In genomic region chr22:17057959-17058814, GRCh38 we compare ENCODE assay signal across 9 cellular contexts. TPM values are rescaled to one million over a fixed set of nuclear protein-coding genes. Genes with fewer than 3 reads are reported as not detected.
A peak's percentile ranks its signal among the peaks of the same experiment; 100 is the strongest.
DNase-seq lines count a peak whose midpoint lies in the region; ATAC-seq, FAIRE-seq and TF ChIP-seq lines count a peak whose summit lies in the region.
"Had no signal": no experiment of that assay in that cellular context is flagged by ENCODE, and none has a peak within 500 bp of the region (broad histone marks: within the 10 kb centered on the region; RNA-seq: fewer than 3 reads in every experiment).

No MANE protein-coding gene starts in this region.

- peak; percentile 84 for FAIRE-seq in GM18507 (lab: Jason Lieb, UNC)

- H3K27ac ChIP-seq in coronary artery, result no peak overlapping the region
- H3K27ac ChIP-seq: skin epidermis had no signal

- DNase-seq in AG08395 (ENCODE audit: low spot score) (peak; percentile 90), GM18507 (ENCODE audit: extremely low spot score, insufficient read length, low read depth) (peak; percentile 32), NCI-H2029 (lab: John Stamatoyannopoulos, UW) (peak; percentile 53), coronary artery (ENCODE audit: low spot score) (no peak), left lobe of liver (ENCODE audit: low spot score) (peak; percentile 58)
- peak; percentile 54 for DNase-seq in activated CD4-positive, CD25-positive, alpha-beta regulatory T cell treated with anti-CD3 and anti-CD28 coated beads, Interleukin-2, amount 50 U/mL, for 72 hours
- DNase-seq in stimulated activated CD4-positive, alpha-beta T cell treated with anti-CD3 and anti-CD28 coated beads, Interleukin-4, amount 100 ng/mL, for 4 hours, result peak; percentile 23 to 39

- H3K4me3 ChIP-seq in coronary artery, result no peak overlapping the region
- H3K4me3 ChIP-seq: skin epidermis had no signal

- ATAC-seq in left lobe of liver, result peak; percentile 98
- ATAC-seq in HG03521 (IDR thresholded peaks at IDR 0.05; ENCODE audit: unreplicated experiment), result no peak

- TF ChIP-seq CTCF in coronary artery (IDR thresholded peaks at IDR 0.05), result peak; percentile 64

RNA-seq across cellular contexts. Expression of gene IL17RA, which starts 26.6 kb away (rescaled TPM):
- total RNA-seq in left lobe of liver, result 11.1 TPM

RNA-seq across cellular contexts. Expression of gene GAB4, which starts 50.2 kb away (rescaled TPM):
- not detected for total RNA-seq in left lobe of liver
